ENCODE assay signal across 3 cellular contexts in genomic region chr14:104969741-104970230, GRCh38.
TF ChIP-seq lines count a peak whose summit lies in the region.

No MANE protein-coding gene starts in this region.

TF ChIP-seq in SK-N-SH, 30 proteins besides CTCF, POLR2A, EP300 and RAD21:
- TF ChIP-seq CHD2 (IDR thresholded peaks at IDR 0.05; ENCODE audit: low read length, partially characterized antibody) (no peak), TEAD4 (IDR thresholded peaks at IDR 0.05; ENCODE audit: borderline replicate concordance, insufficient read depth) (no peak), GATA2 (CRISPR knock-in tag; IDR thresholded peaks at IDR 0.05) (no peak), MXI1 (IDR thresholded peaks at IDR 0.05; ENCODE audit: low read depth, low read length) (no peak), YY1 (IDR thresholded peaks at IDR 0.05; ENCODE audit: low read depth) (no peak), FOXJ3 (CRISPR knock-in tag; IDR thresholded peaks at IDR 0.05) (no peak), RFX5 (IDR thresholded peaks at IDR 0.05; ENCODE audit: low read length) (no peak), USF1 (IDR thresholded peaks at IDR 0.05; ENCODE audit: borderline replicate concordance, low read depth) (no peak), RXRA (IDR thresholded peaks at IDR 0.05; ENCODE audit: borderline replicate concordance, low read depth) (no peak), EZH2phosphoT487 (IDR thresholded peaks at IDR 0.05; ENCODE audit: borderline replicate concordance, low read depth) (no peak)

TF ChIP-seq in SK-N-SH treated with all-trans-retinoic acid at 6 μM for 48 hours, 23 proteins besides CTCF, POLR2A, EP300 and RAD21:
- TF ChIP-seq CREB5 (CRISPR knock-in tag; IDR thresholded peaks at IDR 0.05; ENCODE audit: low read depth) (no peak), ESRRG (CRISPR knock-in tag; IDR thresholded peaks at IDR 0.05) (no peak), GLIS3 (CRISPR knock-in tag; IDR thresholded peaks at IDR 0.05) (no peak), OSR1 (CRISPR knock-in tag; IDR thresholded peaks at IDR 0.05) (no peak), ARNTL (CRISPR knock-in tag; IDR thresholded peaks at IDR 0.05; ENCODE audit: borderline replicate concordance, low read depth) (no peak), CSDC2 (CRISPR knock-in tag; IDR thresholded peaks at IDR 0.05) (no peak), CSRNP3 (CRISPR knock-in tag; IDR thresholded peaks at IDR 0.05) (no peak), ISL1 (CRISPR knock-in tag; IDR thresholded peaks at IDR 0.05) (no peak), TCF4 (CRISPR knock-in tag; IDR thresholded peaks at IDR 0.05; ENCODE audit: borderline replicate concordance) (no peak), ZFP3 (CRISPR knock-in tag; IDR thresholded peaks at IDR 0.05) (no peak), ZNF8 (CRISPR knock-in tag; IDR thresholded peaks at IDR 0.05) (no peak), ZNF70 (CRISPR knock-in tag; IDR thresholded peaks at IDR 0.05) (no peak), ZC3H10 (CRISPR knock-in tag; IDR thresholded peaks at IDR 0.05) (no peak), SNAI2 (CRISPR knock-in tag; IDR thresholded peaks at IDR 0.05) (no peak), ZFP30 (CRISPR knock-in tag; IDR thresholded peaks at IDR 0.05) (no peak), TOX (CRISPR knock-in tag; IDR thresholded peaks at IDR 0.05; ENCODE audit: borderline replicate concordance) (no peak), RARB (CRISPR knock-in tag; IDR thresholded peaks at IDR 0.05) (no peak)
- TF ChIP-seq, protein P1, sequence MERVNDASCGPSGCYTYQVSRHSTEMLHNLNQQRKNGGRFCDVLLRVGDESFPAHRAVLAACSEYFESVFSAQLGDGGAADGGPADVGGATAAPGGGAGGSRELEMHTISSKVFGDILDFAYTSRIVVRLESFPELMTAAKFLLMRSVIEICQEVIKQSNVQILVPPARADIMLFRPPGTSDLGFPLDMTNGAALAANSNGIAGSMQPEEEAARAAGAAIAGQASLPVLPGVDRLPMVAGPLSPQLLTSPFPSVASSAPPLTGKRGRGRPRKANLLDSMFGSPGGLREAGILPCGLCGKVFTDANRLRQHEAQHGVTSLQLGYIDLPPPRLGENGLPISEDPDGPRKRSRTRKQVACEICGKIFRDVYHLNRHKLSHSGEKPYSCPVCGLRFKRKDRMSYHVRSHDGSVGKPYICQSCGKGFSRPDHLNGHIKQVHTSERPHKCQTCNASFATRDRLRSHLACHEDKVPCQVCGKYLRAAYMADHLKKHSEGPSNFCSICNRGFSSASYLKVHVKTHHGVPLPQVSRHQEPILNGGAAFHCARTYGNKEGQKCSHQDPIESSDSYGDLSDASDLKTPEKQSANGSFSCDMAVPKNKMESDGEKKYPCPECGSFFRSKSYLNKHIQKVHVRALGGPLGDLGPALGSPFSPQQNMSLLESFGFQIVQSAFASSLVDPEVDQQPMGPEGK (CRISPR knock-in tag; IDR thresholded peaks at IDR 0.05; ENCODE audit: borderline replicate concordance) = no peak
- TF ChIP-seq, protein P2, sequence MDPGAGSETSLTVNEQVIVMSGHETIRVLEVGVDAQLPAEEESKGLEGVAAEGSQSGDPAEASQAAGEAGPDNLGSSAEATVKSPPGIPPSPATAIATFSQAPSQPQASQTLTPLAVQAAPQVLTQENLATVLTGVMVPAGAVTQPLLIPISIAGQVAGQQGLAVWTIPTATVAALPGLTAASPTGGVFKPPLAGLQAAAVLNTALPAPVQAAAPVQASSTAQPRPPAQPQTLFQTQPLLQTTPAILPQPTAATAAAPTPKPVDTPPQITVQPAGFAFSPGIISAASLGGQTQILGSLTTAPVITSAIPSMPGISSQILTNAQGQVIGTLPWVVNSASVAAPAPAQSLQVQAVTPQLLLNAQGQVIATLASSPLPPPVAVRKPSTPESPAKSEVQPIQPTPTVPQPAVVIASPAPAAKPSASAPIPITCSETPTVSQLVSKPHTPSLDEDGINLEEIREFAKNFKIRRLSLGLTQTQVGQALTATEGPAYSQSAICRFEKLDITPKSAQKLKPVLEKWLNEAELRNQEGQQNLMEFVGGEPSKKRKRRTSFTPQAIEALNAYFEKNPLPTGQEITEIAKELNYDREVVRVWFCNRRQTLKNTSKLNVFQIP (CRISPR knock-in tag; IDR thresholded peaks at IDR 0.05; ENCODE audit: borderline replicate concordance, low read depth) = no peak
TF ChIP-seq in SK-N-SH treated with all-trans-retinoic acid at 6 μM for 48 hours: peak in this region for 0.

TF ChIP-seq in endothelial cell of umbilical vein, 7 proteins besides CTCF, POLR2A, EP300 and RAD21:
- TF ChIP-seq MAX (IDR thresholded peaks at IDR 0.05; ENCODE audit: insufficient read depth, insufficient read length) (no peak), GATA2 (IDR thresholded peaks at IDR 0.05; ENCODE audit: insufficient read depth, insufficient read length, low read depth, low read length) (no peak), MYC (IDR thresholded peaks at IDR 0.05; ENCODE audit: low read depth, low read length) (no peak), POLR2AphosphoS5 (IDR thresholded peaks at IDR 0.05; ENCODE audit: insufficient read depth, low read depth, low read length) (no peak), FOS (IDR thresholded peaks at IDR 0.05; ENCODE audit: borderline replicate concordance, insufficient read depth, low read length) (no peak), JUN (IDR thresholded peaks at IDR 0.05; ENCODE audit: borderline replicate concordance, insufficient read depth, insufficient read length, low read depth) (no peak), EZH2 (IDR thresholded peaks at IDR 0.05; ENCODE audit: borderline replicate concordance, low read depth, low read length, severe bottlenecking) (no peak)
